In genomic region chr16:75252049-75252864, GRCh38 we compare ENCODE assay signal across 8 cellular contexts. TPM values are rescaled to one million over a fixed set of nuclear protein-coding genes. Genes with fewer than 3 reads are reported as not detected.
DNase-seq lines count a peak whose midpoint lies in the region; ATAC-seq and TF ChIP-seq lines count a peak whose summit lies in the region.

No MANE protein-coding gene starts in this region.

- 74% methylated on average over 24 of the region's 24 CpGs for whole genome bisulfite sequencing in liver

- DNase-seq in brain microvascular endothelial cell: no peak
- DNase-seq in substantia nigra (lab: John Stamatoyannopoulos, UW): no peak
- DNase-seq in HPDE6-E6E7 (ENCODE audit: extremely low spot score): no peak

- H3K27me3 Mint-ChIP-seq in IgD-negative memory B cell: peaks cover 48% of the 10 kb centered on the region

- H3K36me3 Mint-ChIP-seq in IgD-negative memory B cell: no peaks in the 10 kb centered on the region

- H3K4me1 Mint-ChIP-seq in IgD-negative memory B cell: peaks cover 0 to 4% (median 3%) of the 10 kb centered on the region in 3 donors

- H3K9ac ChIP-seq in liver (ENCODE audit: low read depth in 1 of 2, low read length in 2 of 2): no peak overlapping the region

- H3K9me3 ChIP-seq in liver (ENCODE audit: control insufficient read depth in 4 of 4, low read length in 3 of 4): no peaks in the 10 kb centered on the region

- in situ Hi-C loops in brain microvascular endothelial cell (cut with HindIII; ENCODE audit: low pct_ligation_motif_present, low sequenced_read_pairs): no loop called here

- H3K4me3 ChIP-seq in brain microvascular endothelial cell (ENCODE audit: low read depth, low read length): peak overlapping the region; percentile 20
- H3K4me3 ChIP-seq in liver (ENCODE audit: low read depth in 1 of 3, low read length in 3 of 3): no peak overlapping the region

- peaks cover 23 to 83% (median 46%) of the 10 kb centered on the region in 4 donors for H3K4me1 ChIP-seq in liver (ENCODE audit: control insufficient read depth in 4 of 4, insufficient read depth in 4 of 4, low read length in 3 of 4)

- peak overlapping the region in 3 of 4 donors; percentile 58 to 88 (median 68) for H3K4me3 Mint-ChIP-seq in IgD-negative memory B cell

- H3K27me3 ChIP-seq in brain microvascular endothelial cell (replicated peaks): no peaks in the 10 kb centered on the region
- no peaks in the 10 kb centered on the region for H3K27me3 ChIP-seq in liver (ENCODE audit: control insufficient read depth in 4 of 4, insufficient read depth in 4 of 4, low read length in 3 of 4)

- no peak for TF ChIP-seq RAD21 in liver (IDR thresholded peaks at IDR 0.05)

- H3K27ac Mint-ChIP-seq in IgD-negative memory B cell: no peak overlapping the region

- no peak for TF ChIP-seq CTCF in brain microvascular endothelial cell (IDR thresholded peaks at IDR 0.05; ENCODE audit: low read depth, low read length, missing control alignments)
- no peak for TF ChIP-seq CTCF in liver (IDR thresholded peaks at IDR 0.05; ENCODE audit: low read depth, low read length, missing input control)

- H3K27ac ChIP-seq in brain microvascular endothelial cell (peak overlapping the region; percentile 98), liver (ENCODE audit: low read depth in 1 of 2, low read length in 2 of 2) (peak overlapping the region; percentile 58 to 74), substantia nigra (ENCODE audit: low read depth, low read length, poor library complexity, severe bottlenecking) (peak overlapping the region; percentile 71)

- ATAC-seq in GM19023 (IDR thresholded peaks at IDR 0.05; ENCODE audit: unreplicated experiment) (no peak), HG02678 (IDR thresholded peaks at IDR 0.05; ENCODE audit: unreplicated experiment) (no peak), GM19463 (IDR thresholded peaks at IDR 0.05; ENCODE audit: unreplicated experiment) (no peak)

- no peaks in the 10 kb centered on the region for H3K9me3 Mint-ChIP-seq in IgD-negative memory B cell

- peaks cover 2% of the 10 kb centered on the region for H3K36me3 ChIP-seq in brain microvascular endothelial cell (replicated peaks)
- H3K36me3 ChIP-seq in liver (ENCODE audit: control insufficient read depth in 4 of 4, insufficient read depth in 3 of 4, low read depth in 1 of 4, low read length in 3 of 4): no peaks in the 10 kb centered on the region

TF ChIP-seq in liver, 16 proteins besides CTCF, POLR2A, EP300 and RAD21:
- no peak for TF ChIP-seq NR2F2 (IDR thresholded peaks at IDR 0.05)

RNA-seq across cellular contexts. Expression of gene BCAR1, which starts 0.8 kb away (rescaled TPM):
- polyA plus RNA-seq in IgD-negative memory B cell: not detected
- total RNA-seq in liver: 10 to 100 TPM; 10.1 to 32.2 TPM
- 10 to 100 TPM; 11.3 to 29.0 TPM for polyA plus RNA-seq in liver

RNA-seq across cellular contexts. Expression of gene CTRB1, which starts 33.5 kb away (rescaled TPM):
- polyA plus RNA-seq in IgD-negative memory B cell: not detected
- total RNA-seq in liver: not detected
- polyA plus RNA-seq in liver: not detected

RNA-seq across cellular contexts. Expression of gene CTRB2, which starts 45.3 kb away (rescaled TPM):
- polyA plus RNA-seq in IgD-negative memory B cell: not detected
- total RNA-seq in liver: under 1 TPM in 1 of 2 donors, not detected in 1; 0.33 TPM
- polyA plus RNA-seq in liver: under 1 TPM in 1 of 2 donors, not detected in 1; 0.09 TPM

Comparison
In these comparisons a context has a peak if more than half of its experiments do, and no peak if none do; other contexts are left out.
1. RNA of gene BCAR1, which starts 0.8 kb away (polyA plus RNA-seq): 11.3 to 29.0 TPM in liver; not detected in IgD-negative memory B cell (single experiment); every median in the first group is over 10 times any median in the second.
2. Peak in every context shown above with its lines, with median percentiles within 50 percentile points of each other: H3K27ac ChIP-seq.